8 cellular contexts compared by ENCODE assay signal in genomic region chr2:85435986-85436835, GRCh38. TPM values are rescaled to one million over a fixed set of nuclear protein-coding genes. Genes with fewer than 3 reads are reported as not detected.
DNase-seq lines count a peak whose midpoint lies in the region; ATAC-seq, FAIRE-seq and TF ChIP-seq lines count a peak whose summit lies in the region.

No MANE protein-coding gene starts in this region.

- no peaks in the 10 kb centered on the region for H3K9me2 ChIP-seq in HCT116 (ENCODE audit: insufficient read depth)

- no peaks in the 10 kb centered on the region for H3K36me3 ChIP-seq in HCT116 (ENCODE audit: control insufficient read depth in 1 of 2, insufficient read depth in 2 of 2, low read length in 2 of 2)
- H3K36me3 ChIP-seq in K562 (ENCODE audit: control insufficient read depth, insufficient read depth, low read length) = no peaks in the 10 kb centered on the region

- BruUV-seq in HCT116 (replicated peaks; lab: Mats Ljungman, UMichigan) = no TSS peak
- BruUV-seq in K562 (replicated peaks; lab: Mats Ljungman, UMichigan) = no TSS peak

- intact Hi-C loops in HCT116 (cut with micrococcal nuclease) (no loop called here), K562 (cut with micrococcal nuclease) (loop anchor here (5.0 kb wide), 2 partner anchors 61 to 101 kb away; partner anchors contain the start of gene MAT2A), natural killer cell (cut with micrococcal nuclease) (no loop called here)

- POLR2A ChIA-PET in HCT116 (lab: Charles Lee) = interaction anchor here (1.0 kb wide), 1 partner anchor 104 kb away, joined by 4 read pairs; no protein-coding TSS in a partner anchor
- POLR2A ChIA-PET in K562 (lab: Yijun Ruan, JAX) = interaction anchor here (0.6 to 63.9 kb wide), 5 partner anchors 16 to 522 kb away, joined by 3 to 1576 read pairs (median 3); partner anchors contain the start of genes C2orf68 and MAT2A

- H3K27me3 ChIP-seq in HCT116 (ENCODE audit: insufficient read depth, low read length) (no peaks in the 10 kb centered on the region), K562 (ENCODE audit: control insufficient read depth in 2 of 2, insufficient read depth in 2 of 2, low read length in 2 of 2) (no peaks in the 10 kb centered on the region)

- H3K79me2 ChIP-seq in HCT116 (ENCODE audit: insufficient read depth, low read length) (no peaks in the 10 kb centered on the region), K562 (ENCODE audit: control insufficient read depth, insufficient read depth, low read length) (no peaks in the 10 kb centered on the region; the same call in 2 of the 3 replicates)

- 62% methylated on average over 15 of the region's 16 CpGs for WGBS in K562 (ENCODE audit: insufficient coverage, low coverage, missing lambda C conversion rate)

- ATAC-seq in HCT116 (peak; percentile 63), K562 (peak; percentile 12), natural killer cell (no peak), GM18858 (IDR thresholded peaks at IDR 0.05; ENCODE audit: unreplicated experiment) (no peak), omental fat pad (ENCODE audit: low FRiP score) (no peak)

- peak overlapping the region; percentile 77 to 95 for H3K27ac Mint-ChIP-seq in natural killer cell

- no peak overlapping the region for H3K4me2 ChIP-seq in HCT116 (ENCODE audit: low read length)
- no peak overlapping the region for H3K4me2 ChIP-seq in K562 (ENCODE audit: insufficient read depth, low read length)

- no peak for TF ChIP-seq POLR2A in HCT116 (IDR thresholded peaks at IDR 0.05; ENCODE audit: borderline replicate concordance, extremely low read depth, insufficient read depth, insufficient read length)
- no peak for TF ChIP-seq POLR2A in K562 (conservative IDR thresholded peaks at IDR 0.05)

- RAD21 ChIA-PET in HCT116 (lab: Charles Lee; ENCODE audit: low non-redundant PET in 1 of 2, low total read pairs in 2 of 2, uncharacterized antibody in 2 of 2, unreplicated experiment in 2 of 2) = no interaction called here

- CTCF ChIA-PET in HCT116 (lab: Charles Lee) = interaction anchor here (0.5 to 0.9 kb wide), 2 partner anchors 9 to 102 kb away, joined by 3 read pairs; partner anchors contain the start of gene MAT2A
- CTCF ChIA-PET in K562 (lab: Yijun Ruan, JAX; ENCODE audit: low intra/inter-chr PET ratio) = interaction anchor here (0.7 to 0.8 kb wide), 2 partner anchors 15 to 44 kb away, joined by 3 read pairs; no protein-coding TSS in a partner anchor

- H3K4me3 Mint-ChIP-seq in natural killer cell = peak overlapping the region; percentile 78

- no peaks in the 10 kb centered on the region for H3K9me1 ChIP-seq in K562 (ENCODE audit: control insufficient read depth, insufficient read depth, low read length)

- no peak for TF ChIP-seq EP300 in K562 (IDR thresholded peaks at IDR 0.05; ENCODE audit: low read length)

- H3K36me3 Mint-ChIP-seq in natural killer cell = no peaks in the 10 kb centered on the region

- no peak for DNase-seq in HCT116 (ENCODE audit: low read depth, low spot score)
- DNase-seq in K562 (ENCODE audit: extremely low read depth in 1 of 4, low spot score in 3 of 4) = peak in 1 of 4 experiments; percentile 50
- DNase-seq in natural killer cell = no peak
- DNase-seq in germinal center (ENCODE audit: low spot score) = no peak
- no peak for DNase-seq in NCI-H524 (lab: John Stamatoyannopoulos, UW)
- DNase-seq in omental fat pad (ENCODE audit: low spot score) = no peak

- no peaks in the 10 kb centered on the region for H3K27me3 Mint-ChIP-seq in natural killer cell (ENCODE audit: low read depth in 2 of 2)

- H3K9me3 Mint-ChIP-seq in natural killer cell = no peaks in the 10 kb centered on the region

- H3K4me3 ChIP-seq in HCT116 (replicated peaks in 1 of 2; ENCODE audit: low read depth in 1 of 2, low read length in 2 of 2) (no peak overlapping the region), K562 (no peak overlapping the region)

- H3K9ac ChIP-seq in HCT116 (ENCODE audit: low read length) (no peak overlapping the region), K562 (ENCODE audit: insufficient read depth in 1 of 2, low read depth in 2 of 2, low read length in 2 of 2) (peak overlapping the region; percentile 61 to 73; a peak in 1 of 4 replicates)

- H3K4me1 Mint-ChIP-seq in natural killer cell = peaks cover 5 to 19% of the 10 kb centered on the region in 2 donors

- H3K4me1 ChIP-seq in HCT116 (ENCODE audit: control insufficient read depth in 1 of 2, insufficient read depth in 2 of 2, low read length in 2 of 2) (peaks cover 24 to 41% of the 10 kb centered on the region in 2 experiments), K562 (replicated peaks in 1 of 2; ENCODE audit: control insufficient read depth in 2 of 2, insufficient read depth in 2 of 2, low read length in 2 of 2) (peaks cover 28 to 56% of the 10 kb centered on the region in 2 experiments)

- peak; percentile 17 for TF ChIP-seq CTCF in 22Rv1 (IDR thresholded peaks at IDR 0.05)
- peak in 2 of 3 experiments; percentile 35 to 36; a peak in 4 of 6 replicates for TF ChIP-seq CTCF in HCT116 (IDR thresholded peaks at IDR 0.05 in 2 of 3, conservative IDR thresholded peaks at IDR 0.05 in 1 of 3; ENCODE audit: borderline replicate concordance in 1 of 3, insufficient read depth in 1 of 3, low read depth in 2 of 3, low read length in 2 of 3)
- TF ChIP-seq CTCF in K562 (IDR thresholded peaks at IDR 0.05 in 2 of 3, conservative IDR thresholded peaks at IDR 0.05 in 1 of 3; ENCODE audit: insufficient read depth in 2 of 3, low read depth in 1 of 3, low read length in 3 of 3) = peak in 2 of 3 experiments; percentile 15 to 22; a peak in 1 of 6 replicates
- no peak for TF ChIP-seq CTCF in natural killer cell (IDR thresholded peaks at IDR 0.05)
- TF ChIP-seq CTCF in omental fat pad (IDR thresholded peaks at IDR 0.05) = no peak

- H3K9me3 ChIP-seq in HCT116 (ENCODE audit: control insufficient read depth in 1 of 2, insufficient read depth in 1 of 2, low read depth in 1 of 2, low read length in 2 of 2) (no peaks in the 10 kb centered on the region), K562 (replicated peaks; ENCODE audit: control insufficient read depth, insufficient read depth, low read depth, low read length) (no peaks in the 10 kb centered on the region)

- TF ChIP-seq RAD21 in HCT116 (IDR thresholded peaks at IDR 0.05; ENCODE audit: low read depth) (no peak), K562 (CRISPR knock-in tag; conservative IDR thresholded peaks at IDR 0.05 in 1 of 2, IDR thresholded peaks at IDR 0.05 in 1 of 2) (peak in 1 of 2 experiments; percentile 27; a peak in 2 of 4 replicates)

- in situ Hi-C loops in K562 (cut with MboI) = no loop called here

- no peak for FAIRE-seq in K562 (lab: Jason Lieb, UNC)

- H3K27ac ChIP-seq in 22Rv1 = peak overlapping the region; percentile 37; the same call in 1 of the 2 replicates
- H3K27ac ChIP-seq in HCT116 (ENCODE audit: low read depth, low read length) = peak overlapping the region; percentile 24; the same call in 1 of the 2 replicates
- H3K27ac ChIP-seq in K562 (ENCODE audit: extremely low read depth, low read depth, low read length) = peak overlapping the region; percentile 79; the same call in 2 of the 3 replicates

- H4K20me1 ChIP-seq in HCT116 (ENCODE audit: insufficient read depth) (no peaks in the 10 kb centered on the region), K562 (replicated peaks; ENCODE audit: control insufficient read depth, insufficient read depth, low read length) (no peaks in the 10 kb centered on the region)

- H2AFZ ChIP-seq in HCT116 (ENCODE audit: low read depth, low read length, poor library complexity, severe bottlenecking) (no peak overlapping the region), K562 (ENCODE audit: low read depth, low read length) (peak overlapping the region; percentile 51)

RNA-seq across cellular contexts. Expression of gene SH2D6, which starts 17.7 kb away (rescaled TPM):
- 2.7 TPM for total RNA-seq in HCT116 (2021; ENCODE audit: unreplicated experiment)
- polyA plus RNA-seq in HCT116 (2012) = 0.51 and 1.1 TPM in 2 replicates
- total RNA-seq in K562 (2011; cell fraction: chromatin; rRNA removed; ENCODE audit: low replicate concordance) = 0.32 and 1.1 TPM in 2 replicates
- total RNA-seq in K562 (2011; cell fraction: nucleolus; rRNA removed) = 1.7 and 1.8 TPM in 2 replicates
- total RNA-seq in K562 (2011; cell fraction: nucleoplasm; rRNA removed) = 0.73 TPM in 1 of 2 replicates, not detected in the other
- 0.20 TPM in 1 of 2 replicates, not detected in the other for total RNA-seq in K562 (2014; rRNA removed)
- total RNA-seq in K562 (2014; rRNA removed; fragmentation: Illumina TruSeq; extraction: Trizol) = 0.76 TPM in 1 of 2 replicates, not detected in the other
- total RNA-seq in K562 (2015; rRNA removed; fragmentation: Illumina TruSeq; extraction: Trizol) = 0.14 TPM in 1 of 2 replicates, not detected in the other
- total RNA-seq in K562 (2021) = 0.33 and 0.36 TPM in 2 replicates
- 0.34 and 0.46 TPM in 2 replicates for polyA plus RNA-seq in K562 (2011; rRNA removed)
- polyA plus RNA-seq in K562 (2011; cell fraction: cytosol; rRNA removed) = 0.76 TPM in 1 of 2 replicates, not detected in the other
- 1.1 TPM in 2 replicates for polyA plus RNA-seq in K562 (2011; cell fraction: nucleus; rRNA removed)
- polyA plus RNA-seq in K562 (2012) = 0.55 and 1.0 TPM in 2 replicates
- not detected in 2 replicates for polyA plus RNA-seq in K562 (2014; fragmentation: Illumina TruSeq; extraction: Trizol)
- under 1 TPM; 0.07 to 0.21 TPM for polyA plus RNA-seq in K562 (2014; fragmentation: Nextera tagmentation; extraction: Ambion mirVana)
- 0.41 and 1.2 TPM in 2 replicates for polyA plus RNA-seq in K562 (2014; rRNA removed)
- polyA minus RNA-seq in K562 (2011; rRNA and poly(A)+ RNA removed) = 0.53 TPM in 1 of 2 replicates, not detected in the other
- not detected in 2 replicates for polyA minus RNA-seq in K562 (2011; cell fraction: cytosol; rRNA and poly(A)+ RNA removed)
- 0.33 and 1.1 TPM in 2 replicates for polyA minus RNA-seq in K562 (2011; cell fraction: nucleus; rRNA and poly(A)+ RNA removed)
- under 1 TPM in 2 of 3 donors, not detected in 1; 0.21 to 0.57 TPM for total RNA-seq in natural killer cell
- not detected for total RNA-seq in omental fat pad

RNA-seq across cellular contexts. Expression of gene CAPG, which starts 26.0 kb away (rescaled TPM):
- total RNA-seq in HCT116 (2021; ENCODE audit: unreplicated experiment) (223 TPM), K562 (2014; rRNA removed) (59.5 and 80.5 TPM in 2 replicates), K562 (2014; rRNA removed; fragmentation: Illumina TruSeq; extraction: Trizol) (18.9 and 25.3 TPM in 2 replicates), K562 (2015; rRNA removed; fragmentation: Illumina TruSeq; extraction: Trizol) (82.9 and 85.5 TPM in 2 replicates), K562 (2021) (56.0 and 59.5 TPM in 2 replicates), natural killer cell (10 to 100 TPM; 10.6 to 50.3 (median 19.3) TPM), omental fat pad (100 to 1,000 TPM in 2 of 4 donors, 10 to 100 TPM in 2; 32.3 to 190 (median 99.5) TPM)
- polyA plus RNA-seq in HCT116 (2012) = 360 and 395 TPM in 2 replicates
- 12.5 and 27.5 TPM in 2 replicates for total RNA-seq in K562 (2011; cell fraction: chromatin; rRNA removed; ENCODE audit: low replicate concordance)
- 22.3 and 22.9 TPM in 2 replicates for total RNA-seq in K562 (2011; cell fraction: nucleolus; rRNA removed)
- 12.0 and 16.9 TPM in 2 replicates for total RNA-seq in K562 (2011; cell fraction: nucleoplasm; rRNA removed)
- polyA plus RNA-seq in K562 (2011; rRNA removed) (64.7 and 70.7 TPM in 2 replicates), K562 (2014; fragmentation: Illumina TruSeq; extraction: Trizol) (39.4 and 48.0 TPM in 2 replicates), K562 (2014; fragmentation: Nextera tagmentation; extraction: Ambion mirVana) (10 to 100 TPM; 10.6 to 21.7 TPM), K562 (2014; rRNA removed) (83.4 and 90.4 TPM in 2 replicates)
- polyA plus RNA-seq in K562 (2011; cell fraction: cytosol; rRNA removed) = 65.8 and 109 TPM in 2 replicates
- polyA plus RNA-seq in K562 (2011; cell fraction: nucleus; rRNA removed) = 41.7 and 43.1 TPM in 2 replicates
- polyA plus RNA-seq in K562 (2012) = 96.2 and 154 TPM in 2 replicates
- 14.5 and 26.8 TPM in 2 replicates for polyA minus RNA-seq in K562 (2011; rRNA and poly(A)+ RNA removed)
- polyA minus RNA-seq in K562 (2011; cell fraction: cytosol; rRNA and poly(A)+ RNA removed) = 16.9 and 25.1 TPM in 2 replicates
- 11.3 and 15.8 TPM in 2 replicates for polyA minus RNA-seq in K562 (2011; cell fraction: nucleus; rRNA and poly(A)+ RNA removed)

Comparison
In these comparisons a context has a peak if more than half of its experiments do, and no peak if none do; other contexts are left out.
1. H3K27ac ChIP-seq: peak in every context shown above with its lines; median percentile 79 in K562; 37 in 22Rv1; 24 in HCT116.
2. CTCF ChIP-seq: peak in 22Rv1 (single experiment), HCT116 (2 of 3) and K562 (2 of 3); none in natural killer cell (single experiment) and omental fat pad (0 of 3).
3. ATAC-seq: peak in HCT116 (single experiment) and K562 (single experiment); none in natural killer cell (0 of 3), GM18858 (single experiment) and omental fat pad (single experiment).